25 cellular contexts compared by ENCODE assay signal in the genomic region with DNA sequence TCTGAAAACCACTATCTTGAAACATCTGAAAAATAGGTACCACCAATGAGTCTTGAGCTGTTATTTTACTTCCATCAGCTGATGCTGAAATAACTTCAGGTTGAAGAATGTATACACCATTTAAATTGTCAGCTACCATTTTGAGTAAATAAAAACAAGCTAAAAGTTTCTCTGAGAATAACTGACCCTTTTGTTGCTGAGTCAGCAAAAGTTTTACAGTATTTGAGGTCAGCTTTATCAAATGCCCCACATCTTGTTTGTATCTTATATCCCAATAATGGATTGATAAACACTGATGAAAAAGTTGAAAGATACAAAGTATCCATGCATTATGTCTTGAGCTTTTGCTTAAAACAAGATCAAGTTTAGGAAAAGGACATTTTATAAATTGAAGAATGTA. TPM values are rescaled to one million over a fixed set of nuclear protein-coding genes. Genes with fewer than 3 reads are reported as not detected.
DNase-seq lines count a peak whose midpoint lies in the region; ATAC-seq, FAIRE-seq and TF ChIP-seq lines count a peak whose summit lies in the region.
"Had no signal": no experiment of that assay in that cellular context is flagged by ENCODE, and none has a peak within 500 bp of the region (broad histone marks: within the 10 kb centered on the region; RNA-seq: fewer than 3 reads in every experiment).

No MANE protein-coding gene starts in this region.

- no peak for TF ChIP-seq EP300 in HepG2 (IDR thresholded peaks at IDR 0.05; ENCODE audit: low read depth in 2 of 2, low read length in 2 of 2)
- no peak for TF ChIP-seq EP300 in HepG2 (CRISPR knock-in tag; IDR thresholded peaks at IDR 0.05; ENCODE audit: borderline replicate concordance)
- TF ChIP-seq EP300 in K562 (IDR thresholded peaks at IDR 0.05; ENCODE audit: low read length), result no peak

- no peaks in the 10 kb centered on the region for H3K79me2 ChIP-seq in HepG2 (ENCODE audit: insufficient read depth, low read length)
- no peaks in the 10 kb centered on the region for H3K79me2 ChIP-seq in K562 (ENCODE audit: control insufficient read depth, insufficient read depth, low read length)

- no peaks in the 10 kb centered on the region for H3K9me3 Mint-ChIP-seq in endodermal cell
- H3K9me3 Mint-ChIP-seq in T-helper 2 cell treated with Interferon-gamma antibody and Interleukin-4, amounts not matched to agents 5 μg/mL and 100 μg/mL, for 36 hours, result no peaks in the 10 kb centered on the region
- H3K9me3 Mint-ChIP-seq: CD14-positive monocyte; CD4-positive, alpha-beta T cell; CD8-positive, alpha-beta memory T cell; HFFc6 had no signal

- H3K36me3 ChIP-seq in HepG2 (replicated peaks in 1 of 2; ENCODE audit: control insufficient read depth in 1 of 2, insufficient read depth in 2 of 2, low read length in 2 of 2), result peaks cover 0 to 24% of the 10 kb centered on the region in 2 experiments; a peak in 2 of 5 replicates
- peaks cover 0 to 30% (median 0%) of the 10 kb centered on the region in 4 donors for H3K36me3 ChIP-seq in right lobe of liver
- H3K36me3 ChIP-seq in IMR-90 (ENCODE audit: control insufficient read depth, insufficient read depth, low read length), result peaks cover 19% of the 10 kb centered on the region
- H3K36me3 ChIP-seq in K562 (ENCODE audit: control insufficient read depth, insufficient read depth, low read length), result no peaks in the 10 kb centered on the region
- H3K36me3 ChIP-seq in endodermal cell (ENCODE audit: control insufficient read depth, insufficient read depth, low read length), result peaks cover 59% of the 10 kb centered on the region
- H3K36me3 ChIP-seq: BE2C had no signal

- peaks cover 5% of the 10 kb centered on the region for H3K4me1 Mint-ChIP-seq in endodermal cell
- H3K4me1 Mint-ChIP-seq in T-helper 2 cell treated with Interferon-gamma antibody and Interleukin-4, amounts not matched to agents 5 μg/mL and 100 μg/mL, for 36 hours (ENCODE audit: low read depth), result no peaks in the 10 kb centered on the region
- H3K4me1 Mint-ChIP-seq: CD14-positive monocyte; CD8-positive, alpha-beta memory T cell had no signal

- H3K27ac Mint-ChIP-seq in endodermal cell, result no peak overlapping the region
- H3K27ac Mint-ChIP-seq in T-helper 2 cell treated with Interferon-gamma antibody and Interleukin-4, amounts not matched to agents 5 μg/mL and 100 μg/mL, for 36 hours, result no peak overlapping the region
- H3K27ac Mint-ChIP-seq: CD14-positive monocyte; CD4-positive, alpha-beta T cell; CD8-positive, alpha-beta memory T cell; HFFc6 had no signal

- peaks cover 31% of the 10 kb centered on the region for H3K36me3 Mint-ChIP-seq in endodermal cell (ENCODE audit: low read depth)
- H3K36me3 Mint-ChIP-seq in T-helper 2 cell treated with Interferon-gamma antibody and Interleukin-4, amounts not matched to agents 5 μg/mL and 100 μg/mL, for 36 hours (ENCODE audit: low read depth), result peaks cover 31% of the 10 kb centered on the region

- H3K4me2 ChIP-seq in HepG2 (ENCODE audit: low read depth, low read length) (no peak overlapping the region), IMR-90 (ENCODE audit: low read depth, low read length) (no peak overlapping the region), K562 (ENCODE audit: insufficient read depth, low read length) (no peak overlapping the region)
- H3K4me2 ChIP-seq: BLaER1 treated with 17β-estradiol and CSF1 and Interleukin-3, amounts not matched to agents 10 nM and 100 nM had no signal

- H2BK5ac ChIP-seq in IMR-90 (ENCODE audit: low read depth, low read length, poor library complexity, severe bottlenecking), result no peak overlapping the region

- H3K4me3 ChIP-seq in HepG2 (replicated peaks in 1 of 3; ENCODE audit: insufficient read depth in 1 of 3, low read depth in 2 of 3, low read length in 3 of 3), result no peak overlapping the region
- H3K4me3 ChIP-seq in right lobe of liver, result no peak overlapping the region
- no peak overlapping the region for H3K4me3 ChIP-seq in IMR-90 (ENCODE audit: insufficient read depth, low read depth, low read length)
- no peak overlapping the region for H3K4me3 ChIP-seq in K562
- no peak overlapping the region for H3K4me3 ChIP-seq in endodermal cell (ENCODE audit: low read length)
- H3K4me3 ChIP-seq: BLaER1 treated with 17β-estradiol and CSF1 and Interleukin-3, amounts not matched to agents 10 nM and 100 nM; GM23248; HAP-1 had no signal

- no peak overlapping the region for H3K14ac ChIP-seq in IMR-90 (replicated peaks; ENCODE audit: low read depth, low read length)

- no peak overlapping the region for H2AK9ac ChIP-seq in IMR-90 (replicated peaks; ENCODE audit: low read depth, low read length, poor library complexity)

- H4K5ac ChIP-seq in IMR-90 (ENCODE audit: low read depth, low read length), result no peak overlapping the region

- in situ Hi-C loops in HepG2 (cut with HindIII; ENCODE audit: extremely low pct_ligation_motif_present, low pct_unique_long_range_greater_than_20kb), result no loop called here
- in situ Hi-C loops in IMR-90 (cut with MboI; ENCODE audit: low sequenced_read_pairs), result no loop called here
- in situ Hi-C loops in K562 (cut with MboI), result no loop called here

- dilution Hi-C loops in IMR-90 (cut with HindIII; ENCODE audit: low sequenced_read_pairs, unreplicated experiment), result no loop called here

- H3K9ac ChIP-seq in HepG2 (ENCODE audit: insufficient read depth, low read depth, low read length) (no peak overlapping the region), IMR-90 (ENCODE audit: low read depth, low read length) (no peak overlapping the region), K562 (ENCODE audit: insufficient read depth in 1 of 2, low read depth in 2 of 2, low read length in 2 of 2) (no peak overlapping the region), endodermal cell (ENCODE audit: extremely low read depth, low read length, poor library complexity, severe bottlenecking) (no peak overlapping the region)
- H3K9ac ChIP-seq: BLaER1 treated with 17β-estradiol and CSF1 and Interleukin-3, amounts not matched to agents 10 nM and 100 nM; GM23248 had no signal

- POLR2A ChIA-PET in HepG2 (lab: Yijun Ruan, JAX), result no interaction called here
- POLR2A ChIA-PET in IMR-90 (lab: Charles Lee; ENCODE audit: unreplicated experiment), result no interaction called here
- POLR2A ChIA-PET in K562 (lab: Yijun Ruan, JAX), result no interaction called here

- no peak overlapping the region for H2BK120ac ChIP-seq in IMR-90 (ENCODE audit: low read depth, low read length)

- H3K23ac ChIP-seq in IMR-90 (ENCODE audit: low read depth, low read length), result no peak overlapping the region

- FAIRE-seq in HepG2 (lab: Jason Lieb, UNC), result no peak
- FAIRE-seq in K562 (lab: Jason Lieb, UNC), result no peak
- FAIRE-seq: D721Med, GM12892 had no signal

- no peak overlapping the region for H3K4me3 Mint-ChIP-seq in endodermal cell
- H3K4me3 Mint-ChIP-seq in T-helper 2 cell treated with Interferon-gamma antibody and Interleukin-4, amounts not matched to agents 5 μg/mL and 100 μg/mL, for 36 hours, result no peak overlapping the region
- H3K4me3 Mint-ChIP-seq: CD14-positive monocyte; CD4-positive, alpha-beta T cell; CD8-positive, alpha-beta memory T cell; HFFc6 had no signal

- no peak overlapping the region for H4K91ac ChIP-seq in IMR-90 (ENCODE audit: insufficient read depth, low read depth, low read length)

- H2AFZ ChIP-seq in HepG2 (ENCODE audit: low read length) (no peak overlapping the region), IMR-90 (replicated peaks; ENCODE audit: low read length, poor library complexity) (no peak overlapping the region), K562 (ENCODE audit: low read depth, low read length) (no peak overlapping the region)
- H2AFZ ChIP-seq: GM23248 had no signal

- no peak overlapping the region for H3K27ac ChIP-seq in HepG2 (ENCODE audit: extremely low read length, insufficient read depth, low read length)
- no peak overlapping the region for H3K27ac ChIP-seq in right lobe of liver
- H3K27ac ChIP-seq in IMR-90 (ENCODE audit: insufficient read depth, low read length), result no peak overlapping the region
- no peak overlapping the region for H3K27ac ChIP-seq in K562 (ENCODE audit: extremely low read depth, low read depth, low read length)
- H3K27ac ChIP-seq in endodermal cell (ENCODE audit: low read depth, low read length), result no peak overlapping the region
- H3K27ac ChIP-seq: 22Rv1; BLaER1 treated with 17β-estradiol and CSF1 and Interleukin-3, amounts not matched to agents 10 nM and 100 nM; GM23248 had no signal

- no peak for TF ChIP-seq CTCF in HepG2 (CRISPR knock-in tag; IDR thresholded peaks at IDR 0.05)
- TF ChIP-seq CTCF in right lobe of liver (IDR thresholded peaks at IDR 0.05), result no peak
- no peak for TF ChIP-seq CTCF in IMR-90 (conservative IDR thresholded peaks at IDR 0.05; ENCODE audit: low read depth, low read length)
- TF ChIP-seq CTCF in K562 (IDR thresholded peaks at IDR 0.05 in 2 of 3, conservative IDR thresholded peaks at IDR 0.05 in 1 of 3; ENCODE audit: insufficient read depth in 2 of 3, low read depth in 1 of 3, low read length in 3 of 3), result no peak
- TF ChIP-seq CTCF in endodermal cell (conservative IDR thresholded peaks at IDR 0.05), result no peak

- TF ChIP-seq RAD21 in HepG2 (CRISPR knock-in tag; IDR thresholded peaks at IDR 0.05), result no peak
- TF ChIP-seq RAD21 in IMR-90 (IDR thresholded peaks at IDR 0.05; ENCODE audit: low read length), result no peak
- no peak for TF ChIP-seq RAD21 in K562 (CRISPR knock-in tag; conservative IDR thresholded peaks at IDR 0.05 in 1 of 2, IDR thresholded peaks at IDR 0.05 in 1 of 2)

- no peaks in the 10 kb centered on the region for H3K79me1 ChIP-seq in IMR-90 (ENCODE audit: low read depth in 1 of 2, low read length in 2 of 2)

- H3K4ac ChIP-seq in IMR-90 (ENCODE audit: low read depth, low read length), result no peak overlapping the region

- H3K9me1 ChIP-seq in IMR-90 (ENCODE audit: insufficient read depth, low read length) (no peaks in the 10 kb centered on the region), K562 (ENCODE audit: control insufficient read depth, insufficient read depth, low read length) (no peaks in the 10 kb centered on the region)

- H3K56ac ChIP-seq in IMR-90 (ENCODE audit: extremely low read depth, insufficient read depth, low read length), result no peak overlapping the region

- intact Hi-C loops in HepG2 (cut with micrococcal nuclease; ENCODE audit: unreplicated experiment) (no loop called here), right lobe of liver (cut with DNase I) (no loop called here), IMR-90 (cut with micrococcal nuclease) (no loop called here), K562 (cut with micrococcal nuclease) (no loop called here)

- H3K27me3 ChIP-seq in HepG2 (ENCODE audit: control insufficient read depth in 1 of 2, insufficient read depth in 2 of 2, low read length in 2 of 2) (no peaks in the 10 kb centered on the region), right lobe of liver (no peaks in the 10 kb centered on the region), IMR-90 (ENCODE audit: control insufficient read depth, insufficient read depth, low read length) (no peaks in the 10 kb centered on the region), K562 (ENCODE audit: control insufficient read depth in 2 of 2, insufficient read depth in 2 of 2, low read length in 2 of 2) (peaks cover 0 to under 1% of the 10 kb centered on the region in 2 experiments; a peak in 2 of 5 replicates), endodermal cell (ENCODE audit: control insufficient read depth, insufficient read depth, low read length, poor library complexity, severe bottlenecking) (no peaks in the 10 kb centered on the region)
- H3K27me3 ChIP-seq: BE2C; BLaER1 treated with 17β-estradiol and CSF1 and Interleukin-3, amounts not matched to agents 10 nM and 100 nM had no signal

- CTCF ChIA-PET in HepG2 (lab: Yijun Ruan, JAX; ENCODE audit: low intra/inter-chr PET ratio, low total read pairs) (no interaction called here), IMR-90 (lab: Yijun Ruan, JAX) (no interaction called here), K562 (lab: Yijun Ruan, JAX; ENCODE audit: low intra/inter-chr PET ratio) (no interaction called here)

- H3K9me3 ChIP-seq in HepG2 (ENCODE audit: low read length) (no peaks in the 10 kb centered on the region), right lobe of liver (no peaks in the 10 kb centered on the region), IMR-90 (ENCODE audit: control insufficient read depth, insufficient read depth, low read length) (no peaks in the 10 kb centered on the region), K562 (replicated peaks; ENCODE audit: control insufficient read depth, insufficient read depth, low read depth, low read length) (no peaks in the 10 kb centered on the region), endodermal cell (ENCODE audit: control insufficient read depth, low read length) (no peaks in the 10 kb centered on the region)
- H3K9me3 ChIP-seq: BE2C; BLaER1 treated with 17β-estradiol and CSF1 and Interleukin-3, amounts not matched to agents 10 nM and 100 nM; HAP-1 had no signal

- H3K4me1 ChIP-seq in HepG2 (ENCODE audit: insufficient read depth, low read length) (no peaks in the 10 kb centered on the region), right lobe of liver (no peaks in the 10 kb centered on the region), IMR-90 (ENCODE audit: control insufficient read depth, insufficient read depth, low read length) (no peaks in the 10 kb centered on the region), K562 (replicated peaks in 1 of 2; ENCODE audit: control insufficient read depth in 2 of 2, insufficient read depth in 2 of 2, low read length in 2 of 2) (no peaks in the 10 kb centered on the region), endodermal cell (ENCODE audit: control insufficient read depth, insufficient read depth, low read length) (no peaks in the 10 kb centered on the region)
- H3K4me1 ChIP-seq: BLaER1 treated with 17β-estradiol and CSF1 and Interleukin-3, amounts not matched to agents 10 nM and 100 nM; HAP-1 had no signal

- no peak for TF ChIP-seq POLR2A in HepG2 (IDR thresholded peaks at IDR 0.05; ENCODE audit: insufficient read depth in 1 of 2, low read depth in 2 of 2, low read length in 2 of 2)
- no peak for TF ChIP-seq POLR2A in right lobe of liver (IDR thresholded peaks at IDR 0.05)
- no peak for TF ChIP-seq POLR2A in IMR-90 (IDR thresholded peaks at IDR 0.05; ENCODE audit: low read depth, low read length)
- TF ChIP-seq POLR2A in K562 (conservative IDR thresholded peaks at IDR 0.05), result no peak

- no peaks in the 10 kb centered on the region for H4K20me1 ChIP-seq in HepG2 (ENCODE audit: insufficient read depth, low read length)
- H4K20me1 ChIP-seq in IMR-90 (ENCODE audit: insufficient read depth, low read length), result no peaks in the 10 kb centered on the region
- no peaks in the 10 kb centered on the region for H4K20me1 ChIP-seq in K562 (replicated peaks; ENCODE audit: control insufficient read depth, insufficient read depth, low read length)
- H4K20me1 ChIP-seq: BLaER1 treated with 17β-estradiol and CSF1 and Interleukin-3, amounts not matched to agents 10 nM and 100 nM had no signal

- H4K8ac ChIP-seq in IMR-90 (ENCODE audit: low read depth in 2 of 2, low read length in 2 of 2), result no peak overlapping the region

- no peak overlapping the region for H2BK20ac ChIP-seq in IMR-90 (ENCODE audit: low read depth, low read length)

- ATAC-seq in HepG2 (no peak), right lobe of liver (no peak), IMR-90 (ENCODE audit: low read depth) (no peak), K562 (no peak)

- no peak overlapping the region for H2AK5ac ChIP-seq in IMR-90 (ENCODE audit: low read depth, low read length)

- no peak overlapping the region for H2BK15ac ChIP-seq in IMR-90 (ENCODE audit: low read depth, low read length)

- H3K27me3 Mint-ChIP-seq in endodermal cell (ENCODE audit: insufficient read depth), result no peaks in the 10 kb centered on the region
- H3K27me3 Mint-ChIP-seq in T-helper 2 cell treated with Interferon-gamma antibody and Interleukin-4, amounts not matched to agents 5 μg/mL and 100 μg/mL, for 36 hours (ENCODE audit: low read depth), result no peaks in the 10 kb centered on the region
- H3K27me3 Mint-ChIP-seq: CD4-positive, alpha-beta T cell; CD8-positive, alpha-beta memory T cell had no signal

- BruUV-seq in HepG2 (replicated peaks; lab: Mats Ljungman, UMichigan) (TSS peak; percentile 56), IMR-90 (replicated peaks; lab: Mats Ljungman, UMichigan) (no TSS peak), K562 (replicated peaks; lab: Mats Ljungman, UMichigan) (no TSS peak)

- H3K18ac ChIP-seq in IMR-90 (ENCODE audit: low read depth, low read length), result no peak overlapping the region

- DNase-seq in HepG2 (ENCODE audit: low spot score) (no peak), right lobe of liver (no peak), IMR-90 (no peak), K562 (ENCODE audit: extremely low read depth in 1 of 4, low spot score in 3 of 4) (no peak), GM03348 (ENCODE audit: low spot score) (no peak), endodermal cell (no peak)
- no peak for DNase-seq in T-helper 2 cell treated with Interferon-gamma antibody and Interleukin-4, amounts not matched to agents 5 μg/mL and 100 μg/mL, for 36 hours (ENCODE audit: low spot score)
- DNase-seq in activated CD4-positive, alpha-beta T cell treated with anti-CD3 and anti-CD28 coated beads for 48 hours, result no peak
- DNase-seq: ACHN; AML-193; BE2C; CD4-positive, alpha-beta T cell; CD8-positive, alpha-beta memory T cell; DMS 273 treated with DMSO at 0.1 percent for 48 hours; DMS79; EL; GDM1; GM23248; HFFc6 had no signal

RNA-seq across cellular contexts. Expression of a gene that starts 22.8 kb away (rescaled TPM):
- total RNA-seq in HepG2 (2016; rRNA removed; fragmentation: Illumina TruSeq; extraction: Trizol), result 9.0 and 9.9 TPM in 2 replicates
- total RNA-seq in HepG2 (2016; cell fraction: cytosol; rRNA removed; fragmentation: Illumina TruSeq; extraction: Trizol; ENCODE audit: low read depth), result 10.5 and 13.5 TPM in 2 replicates
- 9.2 and 10.8 TPM in 2 replicates for total RNA-seq in HepG2 (2016; cell fraction: insoluble cytoplasmic fraction; rRNA removed; fragmentation: Illumina TruSeq; extraction: Trizol)
- 5.4 and 8.6 TPM in 2 replicates for total RNA-seq in HepG2 (2016; cell fraction: membrane; rRNA removed; fragmentation: Illumina TruSeq; extraction: Trizol)
- 22.0 and 30.1 TPM in 2 replicates for total RNA-seq in HepG2 (2016; cell fraction: nucleus; rRNA removed; fragmentation: Illumina TruSeq; extraction: Trizol)
- 5.8 and 6.3 TPM in 2 replicates for polyA plus RNA-seq in HepG2 (2011; rRNA removed)
- 1.4 and 1.8 TPM in 2 replicates for polyA plus RNA-seq in HepG2 (2011; cell fraction: cytosol; rRNA removed)
- polyA plus RNA-seq in HepG2 (2011; cell fraction: nucleus; rRNA removed), result 4.8 and 5.5 TPM in 2 replicates
- polyA plus RNA-seq in HepG2 (2012), result 2.8 and 4.2 TPM in 2 replicates
- polyA plus RNA-seq in HepG2 (2016; cell fraction: cytosol; fragmentation: Illumina TruSeq; extraction: Trizol; ENCODE audit: low read depth), result 0.44 and 0.68 TPM in 2 replicates
- polyA plus RNA-seq in HepG2 (2016; cell fraction: insoluble cytoplasmic fraction; fragmentation: Illumina TruSeq; extraction: Trizol; ENCODE audit: low read depth), result 4.8 and 6.6 TPM in 2 replicates
- polyA plus RNA-seq in HepG2 (2016; cell fraction: membrane; fragmentation: Illumina TruSeq; extraction: Trizol; ENCODE audit: low read depth), result 0.66 and 0.68 TPM in 2 replicates
- polyA plus RNA-seq in HepG2 (2016; cell fraction: nucleus; fragmentation: Illumina TruSeq; extraction: Trizol; ENCODE audit: insufficient read depth, low read depth), result 14.4 and 16.0 TPM in 2 replicates
- 8.2 and 40.1 TPM in 2 replicates for polyA minus RNA-seq in HepG2 (2011; rRNA and poly(A)+ RNA removed; ENCODE audit: low replicate concordance)
- 8.8 and 11.3 TPM in 2 replicates for polyA minus RNA-seq in HepG2 (2011; cell fraction: cytosol; rRNA and poly(A)+ RNA removed)
- 43.3 and 46.5 TPM in 2 replicates for polyA minus RNA-seq in HepG2 (2011; cell fraction: nucleus; rRNA and poly(A)+ RNA removed)
- 1 to 10 TPM; 3.3 to 6.7 (median 4.7) TPM for total RNA-seq in right lobe of liver
- 17.9 and 19.7 TPM in 2 replicates for total RNA-seq in IMR-90 (2012; rRNA removed)
- polyA plus RNA-seq in IMR-90 (2012; rRNA removed), result 3.5 and 4.4 TPM in 2 replicates
- polyA plus RNA-seq in IMR-90 (2012; cell fraction: cytosol; rRNA removed), result 0.68 and 0.71 TPM in 2 replicates
- polyA plus RNA-seq in IMR-90 (2012; cell fraction: nucleus; rRNA removed; ENCODE audit: low replicate concordance), result 1.4 and 12.0 TPM in 2 replicates
- 0.05 and 0.55 TPM in 2 replicates for total RNA-seq in K562 (2011; cell fraction: chromatin; rRNA removed; ENCODE audit: low replicate concordance)
- 0.13 and 0.83 TPM in 2 replicates for total RNA-seq in K562 (2011; cell fraction: nucleolus; rRNA removed)
- total RNA-seq in K562 (2011; cell fraction: nucleoplasm; rRNA removed), result 0.37 and 1.5 TPM in 2 replicates
- under 0.01 and 0.08 TPM in 2 replicates for total RNA-seq in K562 (2014; rRNA removed)
- 0.11 TPM in 1 of 2 replicates, not detected in the other for total RNA-seq in K562 (2014; rRNA removed; fragmentation: Illumina TruSeq; extraction: Trizol)
- total RNA-seq in K562 (2015; rRNA removed; fragmentation: Illumina TruSeq; extraction: Trizol), result 0.18 TPM in 1 of 2 replicates, not detected in the other
- total RNA-seq in K562 (2021), result 0.09 and 0.27 TPM in 2 replicates
- 0.04 and 0.08 TPM in 2 replicates for polyA plus RNA-seq in K562 (2011; rRNA removed)
- under 0.01 TPM in 1 of 2 replicates, not detected in the other for polyA plus RNA-seq in K562 (2011; cell fraction: cytosol; rRNA removed)
- 0.10 TPM in 1 of 2 replicates, not detected in the other for polyA plus RNA-seq in K562 (2011; cell fraction: nucleus; rRNA removed)
- polyA plus RNA-seq in K562 (2012), result 0.01 and 0.03 TPM in 2 replicates
- polyA plus RNA-seq in K562 (2014; fragmentation: Illumina TruSeq; extraction: Trizol), result 0.08 TPM in 1 of 2 replicates, not detected in the other
- under 1 TPM; under 0.01 to 0.01 TPM for polyA plus RNA-seq in K562 (2014; fragmentation: Nextera tagmentation; extraction: Ambion mirVana)
- polyA plus RNA-seq in K562 (2014; rRNA removed), result not detected in 2 replicates
- 0.11 and 0.63 TPM in 2 replicates for polyA minus RNA-seq in K562 (2011; rRNA and poly(A)+ RNA removed)
- polyA minus RNA-seq in K562 (2011; cell fraction: cytosol; rRNA and poly(A)+ RNA removed), result 1.7 and 8.5 TPM in 2 replicates
- polyA minus RNA-seq in K562 (2011; cell fraction: nucleus; rRNA and poly(A)+ RNA removed), result under 0.01 and 1.00 TPM in 2 replicates
- 10 to 100 TPM; 17.2 to 22.8 TPM for total RNA-seq in endodermal cell
- 17.6 TPM for polyA plus RNA-seq in endodermal cell (2013, experiment 1 of 2)
- 18.3 TPM for polyA plus RNA-seq in endodermal cell (2013, experiment 2 of 2)
